ENCODE assay signal across 20 cellular contexts in the genomic region with DNA sequence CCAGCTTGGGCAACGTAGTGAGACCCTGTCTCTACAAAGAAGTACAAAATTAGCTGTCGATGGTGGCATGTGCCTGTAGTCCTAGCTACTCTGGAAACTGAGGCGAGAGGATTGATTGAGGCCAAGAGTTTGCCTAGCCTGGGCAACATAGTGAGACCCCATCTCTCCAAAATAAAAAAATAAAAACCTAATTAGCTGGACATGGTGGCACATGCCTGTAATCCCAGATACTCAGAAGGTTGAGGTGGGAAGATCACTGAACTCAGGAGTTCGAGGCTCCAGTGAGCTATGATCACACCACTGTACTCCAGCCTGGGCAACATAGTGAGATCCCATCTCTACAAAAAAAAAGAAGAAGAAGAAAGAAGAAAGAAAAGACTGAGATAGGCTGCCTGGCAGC. TPM values are rescaled to one million over a fixed set of nuclear protein-coding genes. Genes with fewer than 3 reads are reported as not detected.
DNase-seq lines count a peak whose midpoint lies in the region; ATAC-seq, FAIRE-seq and TF ChIP-seq lines count a peak whose summit lies in the region.
"Had no signal": no experiment of that assay in that cellular context is flagged by ENCODE, and none has a peak within 500 bp of the region (broad histone marks: within the 10 kb centered on the region; RNA-seq: fewer than 3 reads in every experiment).

No MANE protein-coding gene starts in this region.

- no peak for TF ChIP-seq EP300 in K562 (IDR thresholded peaks at IDR 0.05; ENCODE audit: low read length)

- DNase-seq in GM18507 (ENCODE audit: extremely low spot score, insufficient read length, low read depth) (no peak), K562 (ENCODE audit: extremely low read depth in 1 of 4, low spot score in 3 of 4) (no peak), T1000 (lab: John Stamatoyannopoulos, UW) (no peak), NCI-H2029 (lab: John Stamatoyannopoulos, UW) (no peak), SKM-1 treated with dmso at 0.1 percent for 144 hours (lab: John Stamatoyannopoulos, UW; ENCODE audit: unreplicated experiment) (no peak)
- DNase-seq: 8988T; ACHN; BE2C; Caco-2; Calu3; CD4-positive, alpha-beta T cell; CD8-positive, alpha-beta T cell; DMS79 treated with DMSO at 0.1 percent for 48 hours; GF-D8 had no signal

- TF ChIP-seq POLR2A in K562 (conservative IDR thresholded peaks at IDR 0.05): no peak

- H3K9me1 ChIP-seq in K562 (ENCODE audit: control insufficient read depth, insufficient read depth, low read length): no peaks in the 10 kb centered on the region

- POLR2A ChIA-PET in K562 (lab: Yijun Ruan, JAX): no interaction called here

- no peaks in the 10 kb centered on the region for H3K9me3 ChIP-seq in K562 (replicated peaks; ENCODE audit: control insufficient read depth, insufficient read depth, low read depth, low read length)
- H3K9me3 ChIP-seq: BE2C, BLaER1, Caco-2 had no signal

- no peak overlapping the region for H3K4me3 ChIP-seq in K562
- H3K4me3 ChIP-seq: BLaER1 had no signal

- FAIRE-seq in GM18507 (lab: Jason Lieb, UNC): peak; percentile 9
- FAIRE-seq in K562 (lab: Jason Lieb, UNC): no peak
- FAIRE-seq: A204.1, D721Med, G401.6, GM12891 had no signal

- H2AFZ ChIP-seq in K562 (ENCODE audit: low read depth, low read length): no peak overlapping the region

- no peaks in the 10 kb centered on the region; a peak in 1 of 5 replicates for H3K4me1 ChIP-seq in K562 (replicated peaks in 1 of 2; ENCODE audit: control insufficient read depth in 2 of 2, insufficient read depth in 2 of 2, low read length in 2 of 2)
- H3K4me1 ChIP-seq: BE2C, BLaER1, Caco-2 had no signal

- no peak for TF ChIP-seq RAD21 in K562 (CRISPR knock-in tag; conservative IDR thresholded peaks at IDR 0.05 in 1 of 2, IDR thresholded peaks at IDR 0.05 in 1 of 2)

- WGBS in K562 (ENCODE audit: insufficient coverage, low coverage, missing lambda C conversion rate): 0% methylated on average over 4 of the region's 4 CpGs

- intact Hi-C loops in K562 (cut with micrococcal nuclease): no loop called here

- no peak overlapping the region for H3K4me2 ChIP-seq in K562 (ENCODE audit: insufficient read depth, low read length)
- H3K4me2 ChIP-seq: BLaER1 had no signal

- H3K27ac ChIP-seq in K562 (ENCODE audit: extremely low read depth, low read depth, low read length): no peak overlapping the region
- H3K27ac ChIP-seq: BLaER1, C4-2B had no signal

- no peaks in the 10 kb centered on the region for H3K79me2 ChIP-seq in K562 (ENCODE audit: control insufficient read depth, insufficient read depth, low read length)

- H4K20me1 ChIP-seq in K562 (replicated peaks; ENCODE audit: control insufficient read depth, insufficient read depth, low read length): no peaks in the 10 kb centered on the region
- H4K20me1 ChIP-seq: BLaER1 had no signal

- no peak for ATAC-seq in K562
- ATAC-seq: CD8-positive, alpha-beta T cell had no signal

- no peak overlapping the region for H3K9ac ChIP-seq in K562 (ENCODE audit: insufficient read depth in 1 of 2, low read depth in 2 of 2, low read length in 2 of 2)
- H3K9ac ChIP-seq: BLaER1 had no signal

- H3K36me3 ChIP-seq in K562 (ENCODE audit: control insufficient read depth, insufficient read depth, low read length): no peaks in the 10 kb centered on the region
- H3K36me3 ChIP-seq: BE2C, BLaER1 had no signal

- no peaks in the 10 kb centered on the region for H3K27me3 ChIP-seq in K562 (ENCODE audit: control insufficient read depth in 2 of 2, insufficient read depth in 2 of 2, low read length in 2 of 2)
- H3K27me3 ChIP-seq: BE2C had no signal

- in situ Hi-C loops in K562 (cut with MboI): no loop called here

- CTCF ChIA-PET in K562 (lab: Yijun Ruan, JAX; ENCODE audit: low intra/inter-chr PET ratio): no interaction called here

- BruUV-seq in K562 (replicated peaks; lab: Mats Ljungman, UMichigan): no TSS peak

- TF ChIP-seq CTCF in K562 (IDR thresholded peaks at IDR 0.05 in 2 of 3, conservative IDR thresholded peaks at IDR 0.05 in 1 of 3; ENCODE audit: insufficient read depth in 2 of 3, low read depth in 1 of 3, low read length in 3 of 3): no peak

TF ChIP-seq in K562, 482 proteins besides CTCF, POLR2A, EP300 and RAD21:
- TF ChIP-seq, protein P1, sequence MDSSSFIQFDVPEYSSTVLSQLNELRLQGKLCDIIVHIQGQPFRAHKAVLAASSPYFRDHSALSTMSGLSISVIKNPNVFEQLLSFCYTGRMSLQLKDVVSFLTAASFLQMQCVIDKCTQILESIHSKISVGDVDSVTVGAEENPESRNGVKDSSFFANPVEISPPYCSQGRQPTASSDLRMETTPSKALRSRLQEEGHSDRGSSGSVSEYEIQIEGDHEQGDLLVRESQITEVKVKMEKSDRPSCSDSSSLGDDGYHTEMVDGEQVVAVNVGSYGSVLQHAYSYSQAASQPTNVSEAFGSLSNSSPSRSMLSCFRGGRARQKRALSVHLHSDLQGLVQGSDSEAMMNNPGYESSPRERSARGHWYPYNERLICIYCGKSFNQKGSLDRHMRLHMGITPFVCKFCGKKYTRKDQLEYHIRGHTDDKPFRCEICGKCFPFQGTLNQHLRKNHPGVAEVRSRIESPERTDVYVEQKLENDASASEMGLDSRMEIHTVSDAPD (CRISPR knock-in tag; IDR thresholded peaks at IDR 0.05): no peak
- peak; percentile 55 for TF ChIP-seq ZNF121 (CRISPR knock-in tag; conservative IDR thresholded peaks at IDR 0.05)
- TF ChIP-seq, protein P2, sequence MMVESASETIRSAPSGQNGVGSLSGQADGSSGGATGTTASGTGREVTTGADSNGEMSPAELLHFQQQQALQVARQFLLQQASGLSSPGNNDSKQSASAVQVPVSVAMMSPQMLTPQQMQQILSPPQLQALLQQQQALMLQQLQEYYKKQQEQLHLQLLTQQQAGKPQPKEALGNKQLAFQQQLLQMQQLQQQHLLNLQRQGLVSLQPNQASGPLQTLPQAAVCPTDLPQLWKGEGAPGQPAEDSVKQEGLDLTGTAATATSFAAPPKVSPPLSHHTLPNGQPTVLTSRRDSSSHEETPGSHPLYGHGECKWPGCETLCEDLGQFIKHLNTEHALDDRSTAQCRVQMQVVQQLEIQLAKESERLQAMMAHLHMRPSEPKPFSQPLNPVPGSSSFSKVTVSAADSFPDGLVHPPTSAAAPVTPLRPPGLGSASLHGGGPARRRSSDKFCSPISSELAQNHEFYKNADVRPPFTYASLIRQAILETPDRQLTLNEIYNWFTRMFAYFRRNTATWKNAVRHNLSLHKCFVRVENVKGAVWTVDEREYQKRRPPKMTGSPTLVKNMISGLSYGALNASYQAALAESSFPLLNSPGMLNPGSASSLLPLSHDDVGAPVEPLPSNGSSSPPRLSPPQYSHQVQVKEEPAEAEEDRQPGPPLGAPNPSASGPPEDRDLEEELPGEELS (CRISPR knock-in tag; IDR thresholded peaks at IDR 0.05; ENCODE audit: borderline replicate concordance): no peak
- no peak for TF ChIP-seq CTBP1 (IDR thresholded peaks at IDR 0.05; ENCODE audit: borderline replicate concordance)
- TF ChIP-seq CBFA2T3 (IDR thresholded peaks at IDR 0.05): no peak
- TF ChIP-seq, protein P3, sequence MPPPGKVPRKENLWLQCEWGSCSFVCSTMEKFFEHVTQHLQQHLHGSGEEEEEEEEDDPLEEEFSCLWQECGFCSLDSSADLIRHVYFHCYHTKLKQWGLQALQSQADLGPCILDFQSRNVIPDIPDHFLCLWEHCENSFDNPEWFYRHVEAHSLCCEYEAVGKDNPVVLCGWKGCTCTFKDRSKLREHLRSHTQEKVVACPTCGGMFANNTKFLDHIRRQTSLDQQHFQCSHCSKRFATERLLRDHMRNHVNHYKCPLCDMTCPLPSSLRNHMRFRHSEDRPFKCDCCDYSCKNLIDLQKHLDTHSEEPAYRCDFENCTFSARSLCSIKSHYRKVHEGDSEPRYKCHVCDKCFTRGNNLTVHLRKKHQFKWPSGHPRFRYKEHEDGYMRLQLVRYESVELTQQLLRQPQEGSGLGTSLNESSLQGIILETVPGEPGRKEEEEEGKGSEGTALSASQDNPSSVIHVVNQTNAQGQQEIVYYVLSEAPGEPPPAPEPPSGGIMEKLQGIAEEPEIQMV (tag; conservative IDR thresholded peaks at IDR 0.05; ENCODE audit: low read depth): no peak
- no peak for TF ChIP-seq PHF8 (IDR thresholded peaks at IDR 0.05; ENCODE audit: borderline replicate concordance, low read length)
- TF ChIP-seq BCOR (IDR thresholded peaks at IDR 0.05): peak; percentile 24; the same call in 1 of the 2 replicates
- no peak for TF ChIP-seq ZFP36 (IDR thresholded peaks at IDR 0.05; ENCODE audit: low read depth, low read length, partially characterized antibody)
- no peak for TF ChIP-seq SMAD3 (CRISPR knock-in tag; conservative IDR thresholded peaks at IDR 0.05)
- TF ChIP-seq CCNT2 (IDR thresholded peaks at IDR 0.05; ENCODE audit: borderline replicate concordance, extremely low read depth, insufficient read length, low read depth, low read length): no peak

RNA-seq across cellular contexts. Expression of a gene that starts 17.4 kb away (rescaled TPM):
- 0.81 and 2.1 TPM in 2 replicates for total RNA-seq in K562 (2011; cell fraction: chromatin; rRNA removed; ENCODE audit: low replicate concordance)
- total RNA-seq in K562 (2011; cell fraction: nucleolus; rRNA removed): 1.3 and 3.0 TPM in 2 replicates
- total RNA-seq in K562 (2011; cell fraction: nucleoplasm; rRNA removed): 1.3 TPM in 1 of 2 replicates, not detected in the other
- total RNA-seq in K562 (2014; rRNA removed): 1.3 and 2.2 TPM in 2 replicates
- total RNA-seq in K562 (2014; rRNA removed; fragmentation: Illumina TruSeq; extraction: Trizol): 1.9 and 2.8 TPM in 2 replicates
- 1.7 and 1.9 TPM in 2 replicates for total RNA-seq in K562 (2015; rRNA removed; fragmentation: Illumina TruSeq; extraction: Trizol)
- 1.00 and 1.3 TPM in 2 replicates for total RNA-seq in K562 (2021)
- 0.42 and 1.2 TPM in 2 replicates for polyA plus RNA-seq in K562 (2011; rRNA removed)
- polyA plus RNA-seq in K562 (2011; cell fraction: cytosol; rRNA removed): 0.49 and 1.4 TPM in 2 replicates
- polyA plus RNA-seq in K562 (2011; cell fraction: nucleus; rRNA removed): 0.22 TPM in 1 of 2 replicates, not detected in the other
- polyA plus RNA-seq in K562 (2012): 1.2 and 3.8 TPM in 2 replicates
- 2.4 and 2.5 TPM in 2 replicates for polyA plus RNA-seq in K562 (2014; fragmentation: Illumina TruSeq; extraction: Trizol)
- 1 to 10 TPM; 8.6 to 9.1 TPM for polyA plus RNA-seq in K562 (2014; fragmentation: Nextera tagmentation; extraction: Ambion mirVana)
- 0.82 and 1.6 TPM in 2 replicates for polyA plus RNA-seq in K562 (2014; rRNA removed)
- 0.21 and 0.42 TPM in 2 replicates for polyA minus RNA-seq in K562 (2011; rRNA and poly(A)+ RNA removed)
- not detected in 2 replicates for polyA minus RNA-seq in K562 (2011; cell fraction: cytosol; rRNA and poly(A)+ RNA removed)
- polyA minus RNA-seq in K562 (2011; cell fraction: nucleus; rRNA and poly(A)+ RNA removed): not detected in 2 replicates
- total RNA-seq: Calu3; CD4-positive, alpha-beta T cell; CD8-positive, alpha-beta T cell had no signal
